15 cellular contexts compared by ENCODE assay signal in the genomic region with DNA sequence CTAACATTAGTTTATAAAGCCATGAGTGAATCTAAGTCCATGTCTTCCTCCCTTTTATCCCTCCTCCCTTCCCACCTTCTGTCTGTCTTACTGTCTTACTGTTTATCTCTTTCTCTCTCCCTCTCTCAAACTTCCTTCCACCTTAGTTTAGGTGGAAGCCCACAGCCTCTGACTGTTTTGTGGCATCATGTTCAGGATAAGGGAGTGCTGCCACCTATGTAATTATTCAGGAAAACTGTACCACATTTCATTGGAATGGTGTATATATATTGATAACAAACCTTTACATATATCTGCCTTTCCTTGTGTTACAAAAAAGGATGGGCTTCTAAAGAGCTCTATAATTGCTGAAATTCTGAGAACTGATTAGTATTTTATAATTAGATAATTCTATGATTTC. TPM values are rescaled to one million over a fixed set of nuclear protein-coding genes. Genes with fewer than 3 reads are reported as not detected.
A peak's percentile ranks its signal among the peaks of the same experiment; 100 is the strongest.
DNase-seq lines count a peak whose midpoint lies in the region; ATAC-seq and TF ChIP-seq lines count a peak whose summit lies in the region.
"Had no signal": no experiment of that assay in that cellular context is flagged by ENCODE, and none has a peak within 500 bp of the region (broad histone marks: within the 10 kb centered on the region; RNA-seq: fewer than 3 reads in every experiment).

No MANE protein-coding gene starts in this region.

- H3K9me3 ChIP-seq in heart left ventricle: no peaks in the 10 kb centered on the region
- H3K9me3 ChIP-seq: BLaER1 treated with 17β-estradiol and CSF1 and Interleukin-3, amounts not matched to agents 10 nM and 100 nM had no signal

- no peaks in the 10 kb centered on the region for H3K4me1 ChIP-seq in heart left ventricle
- H3K4me1 ChIP-seq: BLaER1 treated with 17β-estradiol and CSF1 and Interleukin-3, amounts not matched to agents 10 nM and 100 nM had no signal

- no peak overlapping the region for H3K27ac ChIP-seq in C4-2B
- no peak overlapping the region for H3K27ac ChIP-seq in VCaP
- H3K27ac ChIP-seq in heart left ventricle: no peak overlapping the region
- H3K27ac ChIP-seq: BLaER1 treated with 17β-estradiol and CSF1 and Interleukin-3, amounts not matched to agents 10 nM and 100 nM; HL-60 had no signal

- TF ChIP-seq POLR2A in heart left ventricle (IDR thresholded peaks at IDR 0.05): no peak

- TF ChIP-seq CTCF in C4-2B (conservative IDR thresholded peaks at IDR 0.05) (peak; percentile 15; the same call in 1 of the 2 replicates), LNCaP clone FGC (IDR thresholded peaks at IDR 0.05; ENCODE audit: control insufficient read depth, extremely low read depth, insufficient read depth) (peak; percentile 43), VCaP (conservative IDR thresholded peaks at IDR 0.05) (peak; percentile 25; the same call in 1 of the 2 replicates), heart left ventricle (IDR thresholded peaks at IDR 0.05) (no peak)

- no peaks in the 10 kb centered on the region for H3K27me3 ChIP-seq in heart left ventricle
- H3K27me3 ChIP-seq: BLaER1 treated with 17β-estradiol and CSF1 and Interleukin-3, amounts not matched to agents 10 nM and 100 nM had no signal

- DNase-seq in NCI-H1092 treated with DMSO at 0.1 percent for 48 hours (lab: John Stamatoyannopoulos, UW): peak; percentile 8
- DNase-seq in NCI-H1092 (lab: John Stamatoyannopoulos, UW): no peak
- DNase-seq in LNCaP clone FGC (ENCODE audit: low read depth): no peak
- DNase-seq in NCI-H226: no peak
- no peak for DNase-seq in heart left ventricle
- DNase-seq: ACHN; Calu3; CD4-positive, alpha-beta T cell; DMS 273 treated with DMSO at 0.1 percent for 48 hours had no signal

- H3K4me3 ChIP-seq in LNCaP clone FGC (ENCODE audit: low read depth, low read length) (no peak overlapping the region), heart left ventricle (no peak overlapping the region)
- H3K4me3 ChIP-seq: BLaER1 treated with 17β-estradiol and CSF1 and Interleukin-3, amounts not matched to agents 10 nM and 100 nM had no signal

- no peaks in the 10 kb centered on the region for H3K36me3 ChIP-seq in heart left ventricle
- H3K36me3 ChIP-seq: BLaER1 treated with 17β-estradiol and CSF1 and Interleukin-3, amounts not matched to agents 10 nM and 100 nM had no signal

- intact Hi-C loops in heart left ventricle (cut with DNase I): loop anchor here in 1 of 10 donors (10.0 kb wide), 1 partner anchor 56 kb away; no protein-coding TSS in a partner anchor

- no peak for ATAC-seq in heart left ventricle
- ATAC-seq: HCT116 had no signal

RNA-seq across cellular contexts. Expression of gene NETO1, which starts 48.7 kb away (rescaled TPM):
- 1 to 10 TPM in 1 of 9 donors, under 1 TPM in 4, not detected in 4; 0.09 to 2.0 (median 0.39) TPM for total RNA-seq in heart left ventricle
- under 1 TPM in 1 of 2 donors, not detected in 1; 0.39 TPM for polyA plus RNA-seq in heart left ventricle
- total RNA-seq: Calu3; CD4-positive, alpha-beta T cell; H4 had no signal

Comparison
In these comparisons a context has a peak if more than half of its experiments do, and no peak if none do; other contexts are left out.
1. CTCF ChIP-seq: peak in C4-2B (single experiment), LNCaP clone FGC (single experiment) and VCaP (single experiment); none in heart left ventricle (0 of 12).